Comparison of ENCODE assay signal across 18 cellular contexts in genomic region chr17:59498421-59499307, GRCh38.
DNase-seq lines count a peak whose midpoint lies in the region; ATAC-seq, FAIRE-seq and TF ChIP-seq lines count a peak whose summit lies in the region.
"Had no signal": no experiment of that assay in that cellular context is flagged by ENCODE, and none has a peak within 500 bp of the region (broad histone marks: within the 10 kb centered on the region; RNA-seq: fewer than 3 reads in every experiment).

No MANE protein-coding gene starts in this region.

- no peak overlapping the region for H3K4me3 ChIP-seq in A549
- H3K4me3 ChIP-seq in astrocyte (ENCODE audit: insufficient read depth, low read depth, low read length), result no peak overlapping the region
- H3K4me3 ChIP-seq in hepatocyte, result no peak overlapping the region
- H3K4me3 ChIP-seq: prostate gland, stomach had no signal

- H3K9me2 ChIP-seq in hepatocyte (replicated peaks; ENCODE audit: insufficient read depth), result no peaks in the 10 kb centered on the region

- TF ChIP-seq POLR2A in A549 (IDR thresholded peaks at IDR 0.05; ENCODE audit: low read length), result no peak

- peaks cover 4% of the 10 kb centered on the region for H3K9me3 Mint-ChIP-seq in astrocyte (ENCODE audit: unreplicated experiment)
- no peaks in the 10 kb centered on the region for H3K9me3 Mint-ChIP-seq in activated naive CD4-positive, alpha-beta T cell treated with anti-CD3 and anti-CD28 coated beads for 36 hours
- H3K9me3 Mint-ChIP-seq: activated CD8-positive, alpha-beta T cell treated with anti-CD3 and anti-CD28 coated beads for 36 hours had no signal

- H3K27ac ChIP-seq in A549 (no peak overlapping the region), astrocyte (ENCODE audit: low read depth, low read length) (no peak overlapping the region), hepatocyte (peak overlapping the region; percentile 15)
- H3K27ac ChIP-seq: prostate gland had no signal

- H3K27me3 ChIP-seq in astrocyte (ENCODE audit: insufficient read depth, low read length) (peaks cover under 1% of the 10 kb centered on the region), hepatocyte (no peaks in the 10 kb centered on the region)
- H3K27me3 ChIP-seq: stomach had no signal

- H3K36me3 ChIP-seq in astrocyte (ENCODE audit: insufficient read depth, low read length) (no peaks in the 10 kb centered on the region), hepatocyte (replicated peaks; ENCODE audit: insufficient read depth, low read depth) (no peaks in the 10 kb centered on the region)
- H3K36me3 ChIP-seq: prostate gland, stomach had no signal

- H4K20me1 ChIP-seq in astrocyte (ENCODE audit: insufficient read depth, low read length) (no peaks in the 10 kb centered on the region), hepatocyte (ENCODE audit: insufficient read depth, poor library complexity, severe bottlenecking) (no peaks in the 10 kb centered on the region)

- CTCF ChIA-PET in A549 (lab: Yijun Ruan, JAX), result interaction anchor here (0.9 kb wide), 1 partner anchor 57 kb away, joined by 6 read pairs; no protein-coding TSS in a partner anchor
- CTCF ChIA-PET in activated naive CD4-positive, alpha-beta T cell treated with anti-CD3 and anti-CD28 coated beads for 36 hours (lab: Charles Lee), result interaction anchor here (1.0 kb wide), 1 partner anchor 171 kb away, joined by 3 read pairs; no protein-coding TSS in a partner anchor

- intact Hi-C loops in activated naive CD4-positive, alpha-beta T cell treated with anti-CD3 and anti-CD28 coated beads for 36 hours (cut with micrococcal nuclease), result no loop called here

- H3K4me1 ChIP-seq in A549 (no peaks in the 10 kb centered on the region), astrocyte (ENCODE audit: insufficient read depth, low read length) (no peaks in the 10 kb centered on the region), hepatocyte (ENCODE audit: insufficient read depth) (peaks cover 3% of the 10 kb centered on the region)
- H3K4me1 ChIP-seq: prostate gland had no signal

- H3K36me3 Mint-ChIP-seq in astrocyte (ENCODE audit: low read depth, unreplicated experiment), result no peaks in the 10 kb centered on the region
- H3K36me3 Mint-ChIP-seq in activated naive CD4-positive, alpha-beta T cell treated with anti-CD3 and anti-CD28 coated beads for 36 hours (ENCODE audit: low read depth), result no peaks in the 10 kb centered on the region

- H3K4me2 ChIP-seq in A549 (no peak overlapping the region), astrocyte (ENCODE audit: low read length) (no peak overlapping the region), hepatocyte (peak overlapping the region; percentile 19)

- H3K9me3 ChIP-seq in A549 (no peaks in the 10 kb centered on the region), astrocyte (ENCODE audit: insufficient read depth, low read depth, low read length) (peaks cover 14% of the 10 kb centered on the region), hepatocyte (ENCODE audit: low read depth) (no peaks in the 10 kb centered on the region)
- H3K9me3 ChIP-seq: prostate gland, stomach had no signal

- no peaks in the 10 kb centered on the region for H3K4me1 Mint-ChIP-seq in astrocyte (ENCODE audit: low read depth, unreplicated experiment)
- no peaks in the 10 kb centered on the region for H3K4me1 Mint-ChIP-seq in activated naive CD4-positive, alpha-beta T cell treated with anti-CD3 and anti-CD28 coated beads for 36 hours (ENCODE audit: low read depth)

- no peak for DNase-seq in A549 (ENCODE audit: low read depth in 1 of 2, low spot score in 1 of 2)
- peak; percentile 7 to 71 for DNase-seq in NCI-H2081 (lab: John Stamatoyannopoulos, UW)
- DNase-seq in astrocyte (ENCODE audit: low read depth), result peak; percentile 75
- no peak for DNase-seq in hepatocyte (ENCODE audit: low spot score)
- DNase-seq in CD1c-positive myeloid dendritic cell (ENCODE audit: extremely low spot score), result no peak
- DNase-seq in islet precursor cell, result no peak
- DNase-seq in activated naive CD4-positive, alpha-beta T cell treated with anti-CD3 and anti-CD28 coated beads for 36 hours, result no peak
- DNase-seq in SIG-M5 treated with dmso at 0.1 percent for 504 hours (lab: John Stamatoyannopoulos, UW; ENCODE audit: unreplicated experiment), result no peak
- DNase-seq: activated CD8-positive, alpha-beta T cell treated with anti-CD3 and anti-CD28 coated beads for 36 hours; amygdala; Calu3; IMR-90; MV-4-11; stomach had no signal

- H3K27ac Mint-ChIP-seq in astrocyte (ENCODE audit: unreplicated experiment), result no peak overlapping the region
- H3K27ac Mint-ChIP-seq in activated naive CD4-positive, alpha-beta T cell treated with anti-CD3 and anti-CD28 coated beads for 36 hours, result no peak overlapping the region
- H3K27ac Mint-ChIP-seq: activated CD8-positive, alpha-beta T cell treated with anti-CD3 and anti-CD28 coated beads for 36 hours had no signal

- peak; percentile 65 for FAIRE-seq in A549 (lab: Jason Lieb, UNC)
- no peak for FAIRE-seq in astrocyte (lab: Jason Lieb, UNC)
- FAIRE-seq: GM18507 had no signal

- H3K9ac ChIP-seq in astrocyte (ENCODE audit: low read length), result no peak overlapping the region

- no peak for TF ChIP-seq EP300 in A549 (IDR thresholded peaks at IDR 0.05)

- no peak for TF ChIP-seq RAD21 in A549 (conservative IDR thresholded peaks at IDR 0.05 in 1 of 2, IDR thresholded peaks at IDR 0.05 in 1 of 2)

- no peaks in the 10 kb centered on the region for H3K79me2 ChIP-seq in astrocyte (ENCODE audit: insufficient read depth, low read length)
- no peaks in the 10 kb centered on the region for H3K79me2 ChIP-seq in hepatocyte

- TF ChIP-seq CTCF in A549 (IDR thresholded peaks at IDR 0.05) (no peak), astrocyte (IDR thresholded peaks at IDR 0.05; ENCODE audit: insufficient read depth, low read depth, low read length) (no peak), hepatocyte (IDR thresholded peaks at IDR 0.05; ENCODE audit: poor library complexity) (no peak)

- POLR2A ChIA-PET in A549 (lab: Yijun Ruan, JAX), result no interaction called here

- no peak overlapping the region for H2AFZ ChIP-seq in astrocyte (ENCODE audit: low read depth, low read length)
- peak overlapping the region; percentile 29 for H2AFZ ChIP-seq in hepatocyte

- peaks cover 6% of the 10 kb centered on the region for H3K27me3 Mint-ChIP-seq in astrocyte (ENCODE audit: low read depth, unreplicated experiment)
- no peaks in the 10 kb centered on the region for H3K27me3 Mint-ChIP-seq in activated naive CD4-positive, alpha-beta T cell treated with anti-CD3 and anti-CD28 coated beads for 36 hours (ENCODE audit: low read depth)
- H3K27me3 Mint-ChIP-seq: activated CD8-positive, alpha-beta T cell treated with anti-CD3 and anti-CD28 coated beads for 36 hours had no signal

- 42% methylated on average over 5 of the region's 5 CpGs for WGBS in A549 (ENCODE audit: missing lambda C conversion rate)
- WGBS in hepatocyte (ENCODE audit: low lambda C conversion rate, missing lambda C conversion rate), result 72% methylated on average over 5 of the region's 5 CpGs

- no peak for ATAC-seq in A549
- ATAC-seq: activated CD8-positive, alpha-beta T cell treated with anti-CD3 and anti-CD28 coated beads for 36 hours; left lobe of liver; Panc1 had no signal

- no peak overlapping the region for H3K4me3 Mint-ChIP-seq in astrocyte (ENCODE audit: unreplicated experiment)
- H3K4me3 Mint-ChIP-seq in activated naive CD4-positive, alpha-beta T cell treated with anti-CD3 and anti-CD28 coated beads for 36 hours, result no peak overlapping the region
- H3K4me3 Mint-ChIP-seq: activated CD8-positive, alpha-beta T cell treated with anti-CD3 and anti-CD28 coated beads for 36 hours had no signal

TF ChIP-seq in A549, 52 proteins besides CTCF, POLR2A, EP300 and RAD21:
- TF ChIP-seq RARB (CRISPR knock-in tag; IDR thresholded peaks at IDR 0.05), result no peak
- no peak for TF ChIP-seq RFX5 (IDR thresholded peaks at IDR 0.05)
- TF ChIP-seq FOSL2 (IDR thresholded peaks at IDR 0.05), result no peak
- no peak for TF ChIP-seq FOSL2 (CRISPR knock-in tag; IDR thresholded peaks at IDR 0.05)
- no peak for TF ChIP-seq ZSCAN20 (CRISPR knock-in tag; IDR thresholded peaks at IDR 0.05)
TF ChIP-seq in A549: peak in this region for 0.

Comparison
In these comparisons a context has a peak if more than half of its experiments do, and no peak if none do; other contexts are left out.
1. DNase-seq: peak in NCI-H2081 (2 of 2) and astrocyte (single experiment); none in A549 (0 of 2), hepatocyte (single experiment), CD1c-positive myeloid dendritic cell (single experiment), islet precursor cell (single experiment), activated naive CD4-positive, alpha-beta T cell treated with anti-CD3 and anti-CD28 coated beads for 36 hours (single experiment) and SIG-M5 treated with dmso at 0.1 percent for 504 hours (single experiment).